In the genomic region with DNA sequence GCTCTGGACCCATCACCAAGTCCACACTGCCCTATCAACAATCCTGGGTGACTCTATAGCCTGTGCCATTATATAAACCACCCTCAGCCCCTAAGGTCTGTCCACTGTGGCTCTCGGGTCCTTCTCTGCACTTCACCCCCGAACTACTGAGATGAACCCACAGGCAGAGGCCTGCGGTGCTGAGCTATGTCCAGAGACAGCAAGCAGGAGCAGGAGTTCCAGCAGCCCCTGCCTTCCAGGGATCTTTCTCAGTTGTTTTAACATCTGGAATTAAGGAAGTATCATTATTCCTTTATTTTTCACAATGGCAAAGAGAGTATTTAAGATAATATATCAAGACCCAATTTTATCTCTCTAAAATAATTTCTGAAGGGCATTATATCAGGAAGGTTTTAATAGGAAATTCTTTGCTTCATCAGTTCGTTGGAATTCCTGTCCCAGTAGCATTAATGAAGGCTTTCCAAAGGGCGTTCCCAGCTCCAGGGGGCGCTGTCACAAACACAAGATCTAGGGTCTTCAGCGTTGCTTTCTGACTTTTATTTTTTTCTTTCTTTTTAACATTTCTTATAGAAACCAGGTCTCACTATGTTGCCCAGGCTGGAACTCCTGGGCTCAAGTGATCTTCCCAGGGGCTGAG, we compare ENCODE assay signal across 8 cellular contexts. TPM values are rescaled to one million over a fixed set of nuclear protein-coding genes. Genes with fewer than 3 reads are reported as not detected.
DNase-seq lines count a peak whose midpoint lies in the region; ATAC-seq and TF ChIP-seq lines count a peak whose summit lies in the region.

No MANE protein-coding gene starts in this region.

- H3K9ac ChIP-seq in iPS-18a (ENCODE audit: low read length) = no peak overlapping the region

- no peak overlapping the region for H3K4me3 ChIP-seq in WERI-Rb-1 (ENCODE audit: low read depth, low read length)
- no peak overlapping the region for H3K4me3 ChIP-seq in iPS-18a (ENCODE audit: low read length)
- no peak overlapping the region for H3K4me3 ChIP-seq in uterus
- H3K4me3 ChIP-seq in esophagus muscularis mucosa = no peak overlapping the region

- H3K27me3 ChIP-seq in WERI-Rb-1 (ENCODE audit: insufficient read depth, low read depth, severe bottlenecking) = no peaks in the 10 kb centered on the region
- no peaks in the 10 kb centered on the region for H3K27me3 ChIP-seq in iPS-18a (ENCODE audit: control insufficient read depth, insufficient read depth, low read length)
- no peaks in the 10 kb centered on the region for H3K27me3 ChIP-seq in uterus
- H3K27me3 ChIP-seq in esophagus muscularis mucosa = no peaks in the 10 kb centered on the region

- 72% methylated on average over 7 of the region's 7 CpGs for WGBS in esophagus muscularis mucosa

- TF ChIP-seq CTCF in WERI-Rb-1 (IDR thresholded peaks at IDR 0.05; ENCODE audit: low read depth, low read length) (peak; percentile 47), uterus (IDR thresholded peaks at IDR 0.05) (peak; percentile 16 to 54 (median 32)), esophagus muscularis mucosa (IDR thresholded peaks at IDR 0.05) (peak in 1 of 3 experiments; percentile 55)

- ATAC-seq in HG03135 (IDR thresholded peaks at IDR 0.05; ENCODE audit: unreplicated experiment) = no peak

- peaks cover 6% of the 10 kb centered on the region for H3K9me3 ChIP-seq in WERI-Rb-1 (ENCODE audit: severe bottlenecking)
- H3K9me3 ChIP-seq in iPS-18a (ENCODE audit: control insufficient read depth, low read depth, low read length) = no peaks in the 10 kb centered on the region
- H3K9me3 ChIP-seq in uterus = no peaks in the 10 kb centered on the region
- H3K9me3 ChIP-seq in esophagus muscularis mucosa = peaks cover 0 to 5% (median 2%) of the 10 kb centered on the region in 4 donors

- peak; percentile 14 for DNase-seq in stimulated activated CD4-positive, alpha-beta T cell treated with anti-CD3 and anti-CD28 coated beads, Interleukin-15, amount 100 ng/mL, for 24 hours
- no peak for DNase-seq in stimulated activated CD4-positive, alpha-beta T cell treated with anti-CD3 and anti-CD28 coated beads, Interleukin-1b, Interleukin-23, amount 100 ng/mL, for 48 hours
- DNase-seq in WERI-Rb-1 = peak; percentile 37
- peak; percentile 66 to 68 for DNase-seq in uterus
- DNase-seq in esophagus muscularis mucosa (ENCODE audit: extremely low spot score) = no peak
- DNase-seq in DMS114 treated with DMSO at 0.1 percent for 48 hours (lab: John Stamatoyannopoulos, UW; ENCODE audit: unreplicated experiment) = no peak

- H3K36me3 ChIP-seq in WERI-Rb-1 (peaks cover 12% of the 10 kb centered on the region), iPS-18a (ENCODE audit: control insufficient read depth, low read depth, low read length) (peaks cover 12% of the 10 kb centered on the region), uterus (no peaks in the 10 kb centered on the region), esophagus muscularis mucosa (peaks cover 0 to 44% (median 30%) of the 10 kb centered on the region in 4 donors)

- intact Hi-C loops in uterus (cut with DNase I; ENCODE audit: low total_unique reads) = no loop called here
- intact Hi-C loops in esophagus muscularis mucosa (cut with DNase I) = no loop called here

- no peak for TF ChIP-seq EP300 in esophagus muscularis mucosa (IDR thresholded peaks at IDR 0.05)

- H3K4me1 ChIP-seq in iPS-18a (ENCODE audit: control insufficient read depth, low read depth, low read length) = peaks cover 19% of the 10 kb centered on the region
- H3K4me1 ChIP-seq in uterus = peaks cover 8 to 15% of the 10 kb centered on the region in 2 donors
- H3K4me1 ChIP-seq in esophagus muscularis mucosa = peaks cover 18 to 51% (median 44%) of the 10 kb centered on the region in 4 donors

- H3K27ac ChIP-seq in WERI-Rb-1 (no peak overlapping the region), iPS-18a (ENCODE audit: low read length) (peak overlapping the region; percentile 79), uterus (peak overlapping the region; percentile 22 to 52), esophagus muscularis mucosa (replicated peaks in 1 of 4) (peak overlapping the region in 2 of 4 donors; percentile 6 to 48)

- TF ChIP-seq POLR2A in uterus (IDR thresholded peaks at IDR 0.05) (no peak), esophagus muscularis mucosa (IDR thresholded peaks at IDR 0.05; ENCODE audit: low read depth) (no peak)

RNA-seq across cellular contexts. Expression of a gene that starts 27.3 kb away (rescaled TPM):
- total RNA-seq in uterus = 100 to 1,000 TPM in 2 of 4 donors, 10 to 100 TPM in 2; 13.2 to 172 (median 96.9) TPM
- total RNA-seq in esophagus muscularis mucosa = 10 to 100 TPM; 61.5 to 86.6 (median 65.4) TPM

RNA-seq across cellular contexts. Expression of a gene that starts 45.0 kb away (rescaled TPM):
- total RNA-seq in uterus (not detected), esophagus muscularis mucosa (not detected)

Comparison
In these comparisons a context has a peak if more than half of its experiments do, and no peak if none do; other contexts are left out.
1. DNase-seq: peak in stimulated activated CD4-positive, alpha-beta T cell treated with anti-CD3 and anti-CD28 coated beads, Interleukin-15, amount 100 ng/mL, for 24 hours (single experiment), WERI-Rb-1 (single experiment) and uterus (2 of 2); none in stimulated activated CD4-positive, alpha-beta T cell treated with anti-CD3 and anti-CD28 coated beads, Interleukin-1b, Interleukin-23, amount 100 ng/mL, for 48 hours (single experiment), esophagus muscularis mucosa (single experiment) and DMS114 treated with DMSO at 0.1 percent for 48 hours (single experiment).